35 cellular contexts compared by ENCODE assay signal in the genomic region with DNA sequence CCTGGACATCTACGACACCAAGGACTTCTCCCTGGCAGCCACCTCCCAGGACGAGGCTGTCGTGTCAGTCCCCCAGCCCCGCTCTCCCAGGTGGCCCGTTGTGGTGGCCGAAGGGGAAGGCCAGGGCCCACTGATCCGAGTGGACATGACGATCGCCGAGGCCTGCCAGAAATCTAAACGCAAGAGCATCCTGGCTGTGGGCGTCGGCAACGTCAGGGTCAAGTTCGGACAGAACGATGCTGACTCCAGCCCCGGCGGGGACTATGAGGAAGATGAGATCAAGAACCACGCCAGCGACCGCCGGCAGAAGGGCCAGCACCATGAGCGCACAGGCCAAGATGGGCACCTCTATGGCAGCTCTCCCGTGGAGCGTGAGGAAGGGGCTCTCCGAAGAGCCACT.
DNase-seq lines count a peak whose midpoint lies in the region; ATAC-seq and TF ChIP-seq lines count a peak whose summit lies in the region.
"Had no signal": no experiment of that assay in that cellular context is flagged by ENCODE, and none has a peak within 500 bp of the region (broad histone marks: within the 10 kb centered on the region; RNA-seq: fewer than 3 reads in every experiment).

No MANE protein-coding gene starts in this region.

- H3K4me3 ChIP-seq in neuronal stem cell (ENCODE audit: low read length in 2 of 2) (no peak overlapping the region), psoas muscle (no peak overlapping the region)
- H3K4me3 ChIP-seq: A549; BLaER1; BLaER1 treated with 17β-estradiol and CSF1 and Interleukin-3, amounts not matched to agents 10 nM and 100 nM had no signal

- H3K9me3 Mint-ChIP-seq in stimulated activated effector memory CD8-positive, alpha-beta T cell treated with anti-CD3 and anti-CD28 coated beads, Interleukin-12 subunit alpha, Interleukin-12 subunit beta, amount 100 ng/mL, for 72 hours = no peaks in the 10 kb centered on the region
- no peaks in the 10 kb centered on the region for H3K9me3 Mint-ChIP-seq in activated CD8-positive, alpha-beta T cell treated with anti-CD3 and anti-CD28 coated beads, Interleukin-2, amount 10 ng/mL, durations not matched to agents 7 days and 5 days (ENCODE audit: insufficient read depth)
- H3K9me3 Mint-ChIP-seq: CD4-positive, alpha-beta T cell; CD8-positive, alpha-beta memory T cell; CD8-positive, alpha-beta T cell had no signal

- H3K27ac ChIP-seq in neuronal stem cell (replicated peaks; ENCODE audit: low read length) (no peak overlapping the region), psoas muscle (no peak overlapping the region)
- H3K27ac ChIP-seq: 22Rv1; A549; BLaER1; BLaER1 treated with 17β-estradiol and CSF1 and Interleukin-3, amounts not matched to agents 10 nM and 100 nM; C4-2B had no signal

- intact Hi-C loops in Right ventricle myocardium inferior (cut with DNase I) = no loop called here
- intact Hi-C loops in left cardiac atrium (cut with DNase I) = no loop called here
- intact Hi-C loops in posterior vena cava (cut with DNase I) = no loop called here
- intact Hi-C loops in psoas muscle (cut with DNase I) = no loop called here

- no peak for ATAC-seq in Right ventricle myocardium inferior
- ATAC-seq in left cardiac atrium = no peak
- no peak for ATAC-seq in stimulated activated effector memory CD8-positive, alpha-beta T cell treated with anti-CD3 and anti-CD28 coated beads, Interleukin-12 subunit alpha, Interleukin-12 subunit beta, amount 100 ng/mL, for 72 hours
- ATAC-seq in HG03135 (IDR thresholded peaks at IDR 0.05; ENCODE audit: unreplicated experiment) = no peak
- no peak for ATAC-seq in activated CD8-positive, alpha-beta T cell treated with anti-CD3 and anti-CD28 coated beads, Interleukin-2, amount 10 ng/mL, durations not matched to agents 7 days and 5 days
- ATAC-seq in psoas muscle = no peak
- ATAC-seq: A549; CD8-positive, alpha-beta T cell had no signal

- H3K9me3 ChIP-seq in neuronal stem cell (replicated peaks in 1 of 2; ENCODE audit: control insufficient read depth in 2 of 2, insufficient read depth in 1 of 2, low read depth in 1 of 2, low read length in 2 of 2) (no peaks in the 10 kb centered on the region), psoas muscle (no peaks in the 10 kb centered on the region)
- H3K9me3 ChIP-seq: A549, BE2C, BLaER1, Caco-2 had no signal

- no peak overlapping the region for H2BK5ac ChIP-seq in neuronal stem cell (ENCODE audit: low read length)

- no peak overlapping the region for H2BK12ac ChIP-seq in neuronal stem cell (ENCODE audit: low read length)

- no peaks in the 10 kb centered on the region for H3K36me3 Mint-ChIP-seq in stimulated activated effector memory CD8-positive, alpha-beta T cell treated with anti-CD3 and anti-CD28 coated beads, Interleukin-12 subunit alpha, Interleukin-12 subunit beta, amount 100 ng/mL, for 72 hours
- no peaks in the 10 kb centered on the region for H3K36me3 Mint-ChIP-seq in activated CD8-positive, alpha-beta T cell treated with anti-CD3 and anti-CD28 coated beads, Interleukin-2, amount 10 ng/mL, durations not matched to agents 7 days and 5 days (ENCODE audit: low read depth)
- H3K36me3 Mint-ChIP-seq: CD14-positive monocyte; CD4-positive, alpha-beta memory T cell; CD4-positive, CD25-positive, alpha-beta regulatory T cell; CD8-positive, alpha-beta memory T cell; CD8-positive, alpha-beta T cell had no signal

- no peak overlapping the region for H3K23ac ChIP-seq in neuronal stem cell (ENCODE audit: low read depth, low read length, poor library complexity)

- no peaks in the 10 kb centered on the region for H3K27me3 Mint-ChIP-seq in activated CD8-positive, alpha-beta T cell treated with anti-CD3 and anti-CD28 coated beads, Interleukin-2, amount 10 ng/mL, durations not matched to agents 7 days and 5 days (ENCODE audit: low read depth)
- H3K27me3 Mint-ChIP-seq: CD4-positive, alpha-beta memory T cell; CD4-positive, alpha-beta T cell; CD4-positive, CD25-positive, alpha-beta regulatory T cell had no signal

- H2BK15ac ChIP-seq in neuronal stem cell (ENCODE audit: low read length) = no peak overlapping the region

- H3K4me1 ChIP-seq in neuronal stem cell (ENCODE audit: control insufficient read depth in 2 of 2, insufficient read depth in 1 of 2, low read depth in 1 of 2, low read length in 2 of 2) (peaks cover 0 to 5% of the 10 kb centered on the region in 2 donors), psoas muscle (no peaks in the 10 kb centered on the region)
- H3K4me1 ChIP-seq: A549; BE2C; BLaER1; BLaER1 treated with 17β-estradiol and CSF1 and Interleukin-3, amounts not matched to agents 10 nM and 100 nM; Caco-2 had no signal

- peaks cover 0 to 3% (median 0%) of the 10 kb centered on the region in 3 experiments for H3K27me3 ChIP-seq in neuronal stem cell (ENCODE audit: control insufficient read depth in 3 of 3, insufficient read depth in 3 of 3, low read depth in 1 of 3, low read length in 3 of 3)
- no peaks in the 10 kb centered on the region for H3K27me3 ChIP-seq in psoas muscle (ENCODE audit: insufficient read depth in 3 of 3, low read length in 2 of 3)
- H3K27me3 ChIP-seq: BE2C; BLaER1; BLaER1 treated with 17β-estradiol and CSF1 and Interleukin-3, amounts not matched to agents 10 nM and 100 nM had no signal

- H3K36me3 ChIP-seq in neuronal stem cell (replicated peaks in 1 of 2; ENCODE audit: control insufficient read depth in 2 of 2, insufficient read depth in 2 of 2, low read length in 2 of 2) (peaks cover 2 to 38% of the 10 kb centered on the region in 2 donors), psoas muscle (ENCODE audit: insufficient read depth in 1 of 2, low read depth in 1 of 2) (no peaks in the 10 kb centered on the region)
- H3K36me3 ChIP-seq: BE2C; BLaER1; BLaER1 treated with 17β-estradiol and CSF1 and Interleukin-3, amounts not matched to agents 10 nM and 100 nM had no signal

- no peak overlapping the region for H2BK120ac ChIP-seq in neuronal stem cell (ENCODE audit: low read depth, low read length)

- no CpG with 5 or more reads among the region's 26 CpGs for WGBS in neuronal stem cell (ENCODE audit: extremely low coverage in 2 of 2, insufficient read length in 2 of 2, insufficient replicate concordance in 1 of 2), 2 donors
- 90 to 95% (median 91%) methylated on average over 26 of the region's 26 CpGs for WGBS in psoas muscle, 3 donors

- POLR2A ChIA-PET in activated CD8-positive, alpha-beta T cell treated with anti-CD3 and anti-CD28 coated beads, Interleukin-2, amount 10 ng/mL, durations not matched to agents 7 days and 5 days (lab: Charles Lee) = no interaction called here

- H4K91ac ChIP-seq in neuronal stem cell (ENCODE audit: low read depth, low read length, poor library complexity) = no peak overlapping the region

- H3K79me1 ChIP-seq in neuronal stem cell (ENCODE audit: low read depth, low read length) = no peaks in the 10 kb centered on the region

- H3K9ac ChIP-seq in neuronal stem cell (ENCODE audit: low read depth, low read length, poor library complexity) = no peak overlapping the region
- H3K9ac ChIP-seq: BLaER1; BLaER1 treated with 17β-estradiol and CSF1 and Interleukin-3, amounts not matched to agents 10 nM and 100 nM had no signal

- no peak overlapping the region for H2AFZ ChIP-seq in neuronal stem cell (ENCODE audit: low read length)

- DNase-seq in Right ventricle myocardium inferior (ENCODE audit: missing footprints) = peak; percentile 68
- no peak for DNase-seq in left cardiac atrium
- DNase-seq in neuronal stem cell (ENCODE audit: low spot score) = no peak
- DNase-seq in posterior vena cava (ENCODE audit: low spot score) = peak; percentile 79
- DNase-seq in stimulated activated effector memory CD8-positive, alpha-beta T cell treated with anti-CD3 and anti-CD28 coated beads, Interleukin-12 subunit alpha, Interleukin-12 subunit beta, amount 100 ng/mL, for 72 hours (ENCODE audit: low spot score in 2 of 2) = no peak
- DNase-seq in activated CD8-positive, alpha-beta T cell treated with anti-CD3 and anti-CD28 coated beads, Interleukin-2, amount 10 ng/mL, durations not matched to agents 7 days and 5 days = no peak
- no peak for DNase-seq in psoas muscle
- DNase-seq: 8988T; ACHN; AML-193; BE2C; C1 segment of cervical spinal cord; Caco-2; Calu3; CD4-positive, alpha-beta memory T cell; CD4-positive, alpha-beta T cell; CD4-positive, CD25-positive, alpha-beta regulatory T cell; CD8-positive, alpha-beta memory T cell; CD8-positive, alpha-beta T cell; COR-L47; DMS 273 treated with DMSO at 0.1 percent for 48 hours; DMS153; DMS53; DMS79; DMS79 treated with DMSO at 0.1 percent for 48 hours; DND-41; EL had no signal

- TF ChIP-seq CTCF in psoas muscle (IDR thresholded peaks at IDR 0.05) = no peak

- CTCF ChIA-PET in activated CD8-positive, alpha-beta T cell treated with anti-CD3 and anti-CD28 coated beads, Interleukin-2, amount 10 ng/mL, durations not matched to agents 7 days and 5 days (lab: Charles Lee) = no interaction called here

- peaks cover 21% of the 10 kb centered on the region for H3K4me1 Mint-ChIP-seq in stimulated activated effector memory CD8-positive, alpha-beta T cell treated with anti-CD3 and anti-CD28 coated beads, Interleukin-12 subunit alpha, Interleukin-12 subunit beta, amount 100 ng/mL, for 72 hours
- H3K4me1 Mint-ChIP-seq in activated CD8-positive, alpha-beta T cell treated with anti-CD3 and anti-CD28 coated beads, Interleukin-2, amount 10 ng/mL, durations not matched to agents 7 days and 5 days (ENCODE audit: low read depth) = no peaks in the 10 kb centered on the region
- H3K4me1 Mint-ChIP-seq: B cell; CD14-positive monocyte; CD4-positive, CD25-positive, alpha-beta regulatory T cell had no signal

- H2AK5ac ChIP-seq in neuronal stem cell (ENCODE audit: low read depth, low read length) = no peak overlapping the region

- H3K4me3 Mint-ChIP-seq in stimulated activated effector memory CD8-positive, alpha-beta T cell treated with anti-CD3 and anti-CD28 coated beads, Interleukin-12 subunit alpha, Interleukin-12 subunit beta, amount 100 ng/mL, for 72 hours = no peak overlapping the region
- H3K4me3 Mint-ChIP-seq in activated CD8-positive, alpha-beta T cell treated with anti-CD3 and anti-CD28 coated beads, Interleukin-2, amount 10 ng/mL, durations not matched to agents 7 days and 5 days = no peak overlapping the region
- H3K4me3 Mint-ChIP-seq: B cell; CD14-positive monocyte; CD4-positive, alpha-beta memory T cell; CD4-positive, alpha-beta T cell; CD4-positive, CD25-positive, alpha-beta regulatory T cell; CD8-positive, alpha-beta T cell had no signal

- no peak overlapping the region for H3K4me2 ChIP-seq in neuronal stem cell (ENCODE audit: insufficient read depth, low read length, poor library complexity, severe bottlenecking)
- H3K4me2 ChIP-seq: A549; BLaER1; BLaER1 treated with 17β-estradiol and CSF1 and Interleukin-3, amounts not matched to agents 10 nM and 100 nM had no signal

- H3K18ac ChIP-seq in neuronal stem cell (ENCODE audit: low read length) = peak overlapping the region; percentile 30

- no peak overlapping the region for H4K8ac ChIP-seq in neuronal stem cell (ENCODE audit: low read depth, low read length)

- peak overlapping the region; percentile 20 for H3K27ac Mint-ChIP-seq in stimulated activated effector memory CD8-positive, alpha-beta T cell treated with anti-CD3 and anti-CD28 coated beads, Interleukin-12 subunit alpha, Interleukin-12 subunit beta, amount 100 ng/mL, for 72 hours
- no peak overlapping the region for H3K27ac Mint-ChIP-seq in activated CD8-positive, alpha-beta T cell treated with anti-CD3 and anti-CD28 coated beads, Interleukin-2, amount 10 ng/mL, durations not matched to agents 7 days and 5 days
- H3K27ac Mint-ChIP-seq: B cell; CD14-positive monocyte; CD4-positive, alpha-beta memory T cell; CD4-positive, alpha-beta T cell; CD4-positive, CD25-positive, alpha-beta regulatory T cell; CD8-positive, alpha-beta memory T cell; CD8-positive, alpha-beta T cell had no signal

- H3K4ac ChIP-seq in neuronal stem cell (ENCODE audit: low read length) = no peak overlapping the region

- H3K14ac ChIP-seq in neuronal stem cell (ENCODE audit: low read length) = no peak overlapping the region

Comparison
In these comparisons a context has a peak if more than half of its experiments do, and no peak if none do; other contexts are left out.
1. DNase-seq: peak in Right ventricle myocardium inferior (single experiment) and posterior vena cava (single experiment); none in left cardiac atrium (single experiment), neuronal stem cell (single experiment), stimulated activated effector memory CD8-positive, alpha-beta T cell treated with anti-CD3 and anti-CD28 coated beads, Interleukin-12 subunit alpha, Interleukin-12 subunit beta, amount 100 ng/mL, for 72 hours (0 of 2), activated CD8-positive, alpha-beta T cell treated with anti-CD3 and anti-CD28 coated beads, Interleukin-2, amount 10 ng/mL, durations not matched to agents 7 days and 5 days (single experiment) and psoas muscle (0 of 2).